In the genomic region with DNA sequence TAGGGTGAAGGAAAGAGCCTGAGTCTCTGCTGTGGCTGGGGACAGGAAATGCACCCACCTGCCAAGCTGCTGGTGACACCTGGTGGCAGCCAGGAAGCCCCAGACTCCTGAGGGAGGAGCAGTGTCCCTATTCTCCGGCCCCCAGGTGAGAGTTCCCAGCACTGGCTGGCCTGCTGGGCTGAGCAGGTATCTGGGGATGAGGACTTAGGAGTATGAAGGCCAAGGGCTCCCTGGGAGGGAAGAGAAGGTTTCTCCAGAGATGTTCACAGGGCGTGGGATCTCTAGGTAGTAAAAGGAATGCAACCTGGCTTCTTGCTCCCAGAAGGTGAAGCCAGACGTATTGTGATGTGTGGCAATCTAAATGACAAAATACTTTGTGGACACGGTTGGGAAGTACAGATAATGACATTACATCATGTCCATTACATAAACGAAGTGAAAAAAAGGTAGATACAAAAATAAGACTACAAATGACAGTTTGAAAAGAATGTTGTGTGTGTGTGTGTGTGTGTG, we compare ENCODE assay signal across 10 cellular contexts.
DNase-seq lines count a peak whose midpoint lies in the region; ATAC-seq and TF ChIP-seq lines count a peak whose summit lies in the region.
"Had no signal": no experiment of that assay in that cellular context is flagged by ENCODE, and none has a peak within 500 bp of the region (broad histone marks: within the 10 kb centered on the region; RNA-seq: fewer than 3 reads in every experiment).

No MANE protein-coding gene starts in this region.

- WGBS in tibial nerve, 2 donors, result 66 to 70% methylated on average over 5 of the region's 5 CpGs

- H3K4me1 ChIP-seq in colonic mucosa (peaks cover 7% of the 10 kb centered on the region), tibial nerve (peaks cover 0 to 4% (median 0%) of the 10 kb centered on the region in 4 donors)

- H3K4me1 Mint-ChIP-seq in immature natural killer cell, result peaks cover 10 to 12% of the 10 kb centered on the region in 2 donors

- TF ChIP-seq CTCF in colonic mucosa (IDR thresholded peaks at IDR 0.05) (peak; percentile 31), tibial nerve (IDR thresholded peaks at IDR 0.05) (no peak)

- H3K27me3 ChIP-seq in colonic mucosa (no peaks in the 10 kb centered on the region), tibial nerve (no peaks in the 10 kb centered on the region)

- peak overlapping the region in 1 of 6 donors; percentile 38 for H3K27ac Mint-ChIP-seq in immature natural killer cell
- H3K27ac Mint-ChIP-seq: mesothelial cell of epicardium had no signal

- ATAC-seq in HG03432 (IDR thresholded peaks at IDR 0.05; ENCODE audit: unreplicated experiment) (no peak), GM21381 (IDR thresholded peaks at IDR 0.05; ENCODE audit: unreplicated experiment) (no peak)

- DNase-seq in A172 (ENCODE audit: low spot score) (peak; percentile 31), G401 (ENCODE audit: low spot score) (peak; percentile 16), NCI-H345 (lab: John Stamatoyannopoulos, UW) (peak; percentile 49), colonic mucosa (peak; percentile 44), tibial nerve (ENCODE audit: low spot score in 2 of 2) (no peak), immature natural killer cell (no peak)
- DNase-seq: NCI-H187 treated with DMSO at 0.1 percent for 48 hours had no signal

- intact Hi-C loops in colonic mucosa (cut with DNase I), result loop anchor here (10.0 kb wide), 1 partner anchor 661 kb away; no protein-coding TSS in a partner anchor

- no peak overlapping the region for H3K4me3 ChIP-seq in colonic mucosa
- no peak overlapping the region for H3K4me3 ChIP-seq in tibial nerve

- H3K9me3 ChIP-seq in colonic mucosa (no peaks in the 10 kb centered on the region), tibial nerve (no peaks in the 10 kb centered on the region)

- peaks cover 0 to 6% (median 0%) of the 10 kb centered on the region in 3 donors for H3K27me3 Mint-ChIP-seq in immature natural killer cell (ENCODE audit: low read depth in 3 of 3)

- H3K9ac ChIP-seq in colonic mucosa (ENCODE audit: low read depth in 2 of 2, low read length in 2 of 2), result no peak overlapping the region

- H3K36me3 ChIP-seq in colonic mucosa, result no peaks in the 10 kb centered on the region
- H3K36me3 ChIP-seq in tibial nerve, result no peaks in the 10 kb centered on the region

- no peaks in the 10 kb centered on the region for H3K9me3 Mint-ChIP-seq in immature natural killer cell
- H3K9me3 Mint-ChIP-seq: mesothelial cell of epicardium had no signal

- in situ Hi-C loops in G401 (cut with HindIII; ENCODE audit: low sequenced_read_pairs), result no loop called here

- H3K4me3 Mint-ChIP-seq in immature natural killer cell, result no peak overlapping the region
- H3K4me3 Mint-ChIP-seq: mesothelial cell of epicardium had no signal

- no peaks in the 10 kb centered on the region for H3K36me3 Mint-ChIP-seq in immature natural killer cell
- H3K36me3 Mint-ChIP-seq: mesothelial cell of epicardium had no signal

- TF ChIP-seq EP300 in tibial nerve (IDR thresholded peaks at IDR 0.05), result no peak

- no peak overlapping the region for H3K27ac ChIP-seq in colonic mucosa
- H3K27ac ChIP-seq in tibial nerve, result no peak overlapping the region

- TF ChIP-seq POLR2A in tibial nerve (IDR thresholded peaks at IDR 0.05), result no peak

Comparison
In these comparisons a context has a peak if more than half of its experiments do, and no peak if none do; other contexts are left out.
1. DNase-seq: peak in A172 (single experiment), G401 (single experiment), NCI-H345 (single experiment) and colonic mucosa (single experiment); none in tibial nerve (0 of 2) and immature natural killer cell (0 of 3).